In genomic region chr5:137236266-137236665, GRCh38 we compare ENCODE assay signal across 22 cellular contexts.
A peak's percentile ranks its signal among the peaks of the same experiment; 100 is the strongest.
DNase-seq lines count a peak whose midpoint lies in the region; ATAC-seq and TF ChIP-seq lines count a peak whose summit lies in the region.
"Had no signal": no experiment of that assay in that cellular context is flagged by ENCODE, and none has a peak within 500 bp of the region (broad histone marks: within the 10 kb centered on the region; RNA-seq: fewer than 3 reads in every experiment).

No MANE protein-coding gene starts in this region.

- H3K9me3 ChIP-seq in RWPE2 (ENCODE audit: severe bottlenecking): no peaks in the 10 kb centered on the region
- H3K9me3 ChIP-seq: BLaER1, HAP-1 had no signal

- H3K27me3 ChIP-seq in RWPE2 (ENCODE audit: insufficient read depth, poor library complexity, severe bottlenecking): no peaks in the 10 kb centered on the region
- H3K27me3 ChIP-seq: BLaER1 had no signal

- H3K4me1 ChIP-seq in RWPE2 (ENCODE audit: insufficient read depth, poor library complexity, severe bottlenecking): peaks cover 22% of the 10 kb centered on the region
- H3K4me1 ChIP-seq: BLaER1, HAP-1 had no signal

- no peak overlapping the region for H3K4me3 ChIP-seq in HFF-Myc (replicated peaks; ENCODE audit: low read depth, low read length)
- H3K4me3 ChIP-seq in RWPE2 (ENCODE audit: severe bottlenecking): no peak overlapping the region
- no peak overlapping the region for H3K4me3 ChIP-seq in fibroblast of villous mesenchyme (ENCODE audit: low read depth, low read length)
- H3K4me3 ChIP-seq: BLaER1, GM12878, GM23338, HAP-1 had no signal

- no peak for ATAC-seq in RWPE2 (ENCODE audit: low read depth)
- no peak for ATAC-seq in GM19023 (IDR thresholded peaks at IDR 0.05; ENCODE audit: unreplicated experiment)
- no peak for ATAC-seq in HG02610 (IDR thresholded peaks at IDR 0.05; ENCODE audit: unreplicated experiment)
- ATAC-seq: GM23338 had no signal

- peak overlapping the region; percentile 72 for H3K27ac ChIP-seq in RWPE2 (ENCODE audit: poor library complexity, severe bottlenecking)
- H3K27ac ChIP-seq: BLaER1 had no signal

- no peak for TF ChIP-seq CTCF in HFF-Myc (IDR thresholded peaks at IDR 0.05; ENCODE audit: low read depth, low read length, missing control alignments)
- TF ChIP-seq CTCF in RWPE2 (IDR thresholded peaks at IDR 0.05; ENCODE audit: poor library complexity, severe bottlenecking): no peak
- no peak for TF ChIP-seq CTCF in fibroblast of villous mesenchyme (IDR thresholded peaks at IDR 0.05; ENCODE audit: insufficient read depth, low read depth, low read length)

- no peaks in the 10 kb centered on the region for H3K36me3 ChIP-seq in RWPE2 (ENCODE audit: low read depth)
- H3K36me3 ChIP-seq: BLaER1, HAP-1 had no signal

- peak; percentile 19 for DNase-seq in HFF-Myc (ENCODE audit: extremely low read depth, low read depth)
- DNase-seq in RWPE2 (ENCODE audit: low spot score): no peak
- peak; percentile 5 for DNase-seq in fibroblast of villous mesenchyme (ENCODE audit: low read depth)
- peak; percentile 11 for DNase-seq in renal cortical epithelial cell (ENCODE audit: low read depth)
- no peak for DNase-seq in medulla oblongata (ENCODE audit: extremely low spot score)
- DNase-seq: CD4-positive, alpha-beta T cell; COR-L47; DMS79; Kasumi-1; MM.1S; NCI-H1048; NCI-H1436; NCI-H187 treated with DMSO at 0.1 percent for 48 hours; NCI-H2107; NCI-H510A; Right ventricle myocardium superior had no signal

Comparison
In these comparisons a context has a peak if more than half of its experiments do, and no peak if none do; other contexts are left out.
1. DNase-seq: peak in HFF-Myc (single experiment), fibroblast of villous mesenchyme (single experiment) and renal cortical epithelial cell (single experiment); none in RWPE2 (single experiment) and medulla oblongata (single experiment).